Comparison of ENCODE assay signal across 9 cellular contexts in genomic region chr12:32897276-32897615, GRCh38. TPM values are rescaled to one million over a fixed set of nuclear protein-coding genes. Genes with fewer than 3 reads are reported as not detected.
DNase-seq lines count a peak whose midpoint lies in the region; ATAC-seq and TF ChIP-seq lines count a peak whose summit lies in the region.
"Had no signal": no experiment of that assay in that cellular context is flagged by ENCODE, and none has a peak within 500 bp of the region (broad histone marks: within the 10 kb centered on the region; RNA-seq: fewer than 3 reads in every experiment).

No MANE protein-coding gene starts in this region.

- H3K9me3 ChIP-seq in T-helper 17 cell (ENCODE audit: control insufficient read depth, low read length, poor library complexity, severe bottlenecking), result no peaks in the 10 kb centered on the region

- H3K9ac ChIP-seq in rectal smooth muscle tissue (ENCODE audit: low read length), result no peak overlapping the region

- peaks cover 9% of the 10 kb centered on the region for H3K4me1 Mint-ChIP-seq in T-helper 17 cell

- ATAC-seq in T-helper 17 cell (no peak), GM18909 (IDR thresholded peaks at IDR 0.05; ENCODE audit: poor library complexity, unreplicated experiment) (no peak)

- H3K4me3 Mint-ChIP-seq in T-helper 17 cell, result peak overlapping the region; percentile 80

- H3K4me3 ChIP-seq in H7 (ENCODE audit: insufficient read depth, low read depth, low read length) (peak overlapping the region; percentile 67), fibroblast of the aortic adventitia (ENCODE audit: low read depth, low read length) (peak overlapping the region; percentile 28), rectal smooth muscle tissue (ENCODE audit: low read length) (peak overlapping the region; percentile 70)

- TF ChIP-seq CTCF in fibroblast of the aortic adventitia (IDR thresholded peaks at IDR 0.05; ENCODE audit: insufficient read depth, low read length), result no peak

- H3K36me3 ChIP-seq in H7 (replicated peaks; ENCODE audit: control insufficient read depth, insufficient read depth, low read length), result no peaks in the 10 kb centered on the region
- no peaks in the 10 kb centered on the region for H3K36me3 ChIP-seq in rectal smooth muscle tissue (ENCODE audit: control insufficient read depth, insufficient read depth, low read length)

- no peak for DNase-seq in H7
- DNase-seq in T-helper 17 cell, result no peak
- DNase-seq in fibroblast of the aortic adventitia (ENCODE audit: low read depth), result no peak
- no peak for DNase-seq in cerebellum (ENCODE audit: low spot score)
- DNase-seq in superior temporal gyrus (ENCODE audit: extremely low spot score), result no peak
- DNase-seq in D341Med (ENCODE audit: low spot score), result no peak

- H3K27ac ChIP-seq in rectal smooth muscle tissue (ENCODE audit: low read depth, low read length), result no peak overlapping the region

- H3K36me3 Mint-ChIP-seq in T-helper 17 cell (ENCODE audit: low read depth), result no peaks in the 10 kb centered on the region

- peaks cover 2% of the 10 kb centered on the region for H3K4me1 ChIP-seq in rectal smooth muscle tissue (ENCODE audit: control insufficient read depth, insufficient read depth, low read length)

- H3K27me3 Mint-ChIP-seq in T-helper 17 cell, result peaks cover 56% of the 10 kb centered on the region

- no peaks in the 10 kb centered on the region; the same call in 1 of the 2 replicates for H3K27me3 ChIP-seq in H7 (ENCODE audit: control insufficient read depth, insufficient read depth, low read length)
- H3K27me3 ChIP-seq in rectal smooth muscle tissue (ENCODE audit: control insufficient read depth, insufficient read depth, low read length), result peaks cover 8% of the 10 kb centered on the region

- H3K27ac Mint-ChIP-seq in T-helper 17 cell, result no peak overlapping the region
- H3K27ac Mint-ChIP-seq: activated naive CD4-positive, alpha-beta T cell treated with anti-CD3 and anti-CD28 coated beads, Interleukin-2, amount 50 U/mL, for 72 hours had no signal

RNA-seq across cellular contexts. Expression of gene PKP2, which starts 0.7 kb away (rescaled TPM):
- 18.2 and 18.3 TPM in 2 replicates for total RNA-seq in H7 (2014; rRNA removed; shearing (Covaris generic))
- total RNA-seq in T-helper 17 cell, result under 1 TPM; 0.25 to 0.37 TPM
- total RNA-seq in fibroblast of the aortic adventitia (ENCODE audit: low replicate concordance), result 0.45 and 16.1 TPM in 2 replicates
- total RNA-seq in cerebellum, result 4.1 TPM
